In the genomic region with DNA sequence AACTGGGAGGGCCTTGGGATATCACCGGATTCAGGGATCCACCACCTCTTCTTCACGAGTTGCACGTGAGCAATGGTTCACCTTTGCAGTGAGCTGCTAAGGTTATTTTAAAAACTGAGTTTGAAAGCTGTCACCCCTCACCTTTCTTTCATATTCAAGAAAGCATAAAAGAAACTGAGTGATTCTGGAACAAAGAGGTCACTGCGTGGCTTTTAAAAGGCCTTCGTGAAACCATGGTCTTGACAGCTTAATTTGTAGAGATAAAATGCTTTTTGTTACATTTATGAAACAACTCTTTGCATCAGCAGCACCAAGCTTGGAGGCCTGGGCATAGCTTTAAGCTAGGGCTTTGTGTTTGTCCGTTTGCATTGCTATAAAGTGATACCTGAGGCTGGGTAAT, we compare ENCODE assay signal across 28 cellular contexts.
"Had no signal": no experiment of that assay in that cellular context is flagged by ENCODE, and none has a peak within 500 bp of the region (broad histone marks: within the 10 kb centered on the region; RNA-seq: fewer than 3 reads in every experiment).

No MANE protein-coding gene starts in this region.

- H3K4me3 Mint-ChIP-seq: dendritic cell treated with granulocyte-macrophage colony-stimulating factor and Interleukin-4, amounts not matched to agents 40 ng/mL and 50 ng/mL, for 4 days; effector memory CD8-positive, alpha-beta T cell; endodermal cell had no signal

- ATAC-seq: effector memory CD8-positive, alpha-beta T cell; esophagus mucosa; foreskin keratinocyte; gastrocnemius medialis; gastroesophageal sphincter; heart left ventricle had no signal

- H3K9me3 Mint-ChIP-seq: dendritic cell treated with granulocyte-macrophage colony-stimulating factor and Interleukin-4, amounts not matched to agents 40 ng/mL and 50 ng/mL, for 4 days had no signal

- FAIRE-seq: colon, endometrium, endothelial cell of umbilical vein, frontal cortex had no signal

- H3K36me3 ChIP-seq: colonic mucosa, esophagus muscularis mucosa, esophagus squamous epithelium, gastrocnemius medialis, gastroesophageal sphincter, heart left ventricle, heart right ventricle had no signal

- H3K27me3 ChIP-seq: colonic mucosa had no signal

- H3K27ac ChIP-seq: colonic mucosa, coronary artery, dorsolateral prefrontal cortex, epithelial cell of prostate, esophagus muscularis mucosa, esophagus squamous epithelium, foreskin keratinocyte, gastrocnemius medialis, gastroesophageal sphincter, heart left ventricle, heart right ventricle had no signal

- H3K4me1 ChIP-seq: colonic mucosa, foreskin keratinocyte, gastrocnemius medialis had no signal

- DNase-seq: colonic mucosa; cortex of kidney; dermis blood vessel endothelial cell; dorsolateral prefrontal cortex; effector CD4-positive, alpha-beta T cell; effector CD8-positive, alpha-beta T cell; effector memory CD4-positive, alpha-beta T cell; effector memory CD8-positive, alpha-beta T cell; endodermal cell; erythroblast; esophagus squamous epithelium; foreskin fibroblast; foreskin keratinocyte; foreskin melanocyte; gastrocnemius medialis; head of caudate nucleus; heart left ventricle; heart right ventricle had no signal

- H3K27ac Mint-ChIP-seq: dendritic cell treated with granulocyte-macrophage colony-stimulating factor and Interleukin-4, amounts not matched to agents 40 ng/mL and 50 ng/mL, for 4 days; effector memory CD8-positive, alpha-beta T cell; endodermal cell had no signal

- H3K9me3 ChIP-seq: colonic mucosa, esophagus squamous epithelium, gastrocnemius medialis had no signal

- H3K4me3 ChIP-seq: colonic mucosa, coronary artery, dorsolateral prefrontal cortex, esophagus muscularis mucosa, esophagus squamous epithelium, gastrocnemius medialis, gastroesophageal sphincter, heart left ventricle, heart right ventricle had no signal
